In the genomic region with DNA sequence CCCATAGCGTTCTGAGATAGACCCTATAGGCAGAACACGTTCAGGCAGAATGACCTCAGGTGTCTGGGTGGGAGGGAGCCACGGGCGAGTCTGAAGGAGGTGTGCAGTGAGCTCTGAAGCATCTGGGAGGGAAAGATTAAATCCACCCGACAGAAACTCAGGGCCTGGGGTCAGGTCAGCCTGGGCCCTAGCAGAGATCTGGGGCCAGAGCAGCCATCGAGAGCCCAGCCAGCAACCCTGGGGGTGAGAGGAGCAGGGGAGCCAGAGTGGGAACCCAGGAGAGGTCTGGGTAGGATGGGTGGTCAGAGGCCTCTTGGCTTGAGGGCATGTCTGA, we compare ENCODE assay signal across 19 cellular contexts. TPM values are rescaled to one million over a fixed set of nuclear protein-coding genes. Genes with fewer than 3 reads are reported as not detected.
DNase-seq lines count a peak whose midpoint lies in the region; ATAC-seq, FAIRE-seq and TF ChIP-seq lines count a peak whose summit lies in the region.
"Had no signal": no experiment of that assay in that cellular context is flagged by ENCODE, and none has a peak within 500 bp of the region (broad histone marks: within the 10 kb centered on the region; RNA-seq: fewer than 3 reads in every experiment).

No MANE protein-coding gene starts in this region.

- FAIRE-seq in astrocyte (lab: Jason Lieb, UNC) = no peak
- FAIRE-seq: H1, RCC 7860 had no signal

- H2BK120ac ChIP-seq in mesenchymal stem cell (ENCODE audit: low read depth, low read length) = no peak overlapping the region

- peak overlapping the region; percentile 92 for H2BK15ac ChIP-seq in mesenchymal stem cell (ENCODE audit: low read depth, poor library complexity, severe bottlenecking)

- peaks cover 10% of the 10 kb centered on the region for H3K79me1 ChIP-seq in mesenchymal stem cell (replicated peaks; ENCODE audit: low read length, poor library complexity, severe bottlenecking)

- no peak overlapping the region for H3K4ac ChIP-seq in mesenchymal stem cell (ENCODE audit: low read depth in 1 of 2, low read length in 2 of 2)

- 82% methylated on average over 6 of the region's 6 CpGs for WGBS in SK-N-SH (ENCODE audit: low lambda C conversion rate)
- 91% methylated on average over 6 of the region's 6 CpGs for WGBS in mesenchymal stem cell

- ATAC-seq in SK-N-SH treated with all-trans-retinoic acid at 6 μM for 48 hours = no peak
- no peak for ATAC-seq in lower lobe of right lung
- ATAC-seq in HG03095 (IDR thresholded peaks at IDR 0.05; ENCODE audit: unreplicated experiment) = no peak

- peaks cover 48% of the 10 kb centered on the region for H3K4me1 Mint-ChIP-seq in astrocyte (ENCODE audit: low read depth, unreplicated experiment)
- H3K4me1 Mint-ChIP-seq: IgD-negative memory B cell had no signal

- CTCF ChIA-PET in SK-N-SH (lab: Yijun Ruan, JAX) = interaction anchor here (0.5 to 1.0 kb wide), 2 partner anchors 26 to 145 kb away, joined by 3 read pairs; no protein-coding TSS in a partner anchor

- no peak overlapping the region for H3K23ac ChIP-seq in mesenchymal stem cell (ENCODE audit: low read length in 2 of 2)

- H3K9ac ChIP-seq in SK-N-SH (peak overlapping the region; percentile 31; the same call in 1 of the 2 replicates), astrocyte (ENCODE audit: low read length) (peak overlapping the region; percentile 30), mesenchymal stem cell (ENCODE audit: low read length) (no peak overlapping the region)
- H3K9ac ChIP-seq: BLaER1 treated with 17β-estradiol and CSF1 and Interleukin-3, amounts not matched to agents 10 nM and 100 nM had no signal

- no peaks in the 10 kb centered on the region for H3K27me3 Mint-ChIP-seq in astrocyte (ENCODE audit: low read depth, unreplicated experiment)
- H3K27me3 Mint-ChIP-seq: IgD-negative memory B cell had no signal

- H2BK12ac ChIP-seq in mesenchymal stem cell (ENCODE audit: low read length in 2 of 2) = peak overlapping the region; percentile 29 to 95

- no peak for TF ChIP-seq RAD21 in SK-N-SH (IDR thresholded peaks at IDR 0.05; ENCODE audit: low read length)

- no peak for TF ChIP-seq EP300 in SK-N-SH (IDR thresholded peaks at IDR 0.05; ENCODE audit: borderline replicate concordance in 1 of 2, low read depth in 1 of 2, low read length in 1 of 2)

- H4K91ac ChIP-seq in mesenchymal stem cell (ENCODE audit: low read length) = peak overlapping the region; percentile 72

- H3K36me3 ChIP-seq in SK-N-SH (replicated peaks in 1 of 2; ENCODE audit: control insufficient read depth in 1 of 2, insufficient read depth in 2 of 2, low read length in 1 of 2) (no peaks in the 10 kb centered on the region), astrocyte (ENCODE audit: insufficient read depth, low read length) (no peaks in the 10 kb centered on the region), mesenchymal stem cell (ENCODE audit: control insufficient read depth in 1 of 2, insufficient read depth in 2 of 2, low read depth in 1 of 2, low read length in 2 of 2) (no peaks in the 10 kb centered on the region), tibial artery (peaks cover 0 to 4% (median 0%) of the 10 kb centered on the region in 3 donors), lower lobe of right lung (no peaks in the 10 kb centered on the region)
- H3K36me3 ChIP-seq: BLaER1 treated with 17β-estradiol and CSF1 and Interleukin-3, amounts not matched to agents 10 nM and 100 nM had no signal

- POLR2A ChIA-PET in SK-N-SH (lab: Yijun Ruan, JAX) = no interaction called here

- no peak overlapping the region for H3K14ac ChIP-seq in mesenchymal stem cell (ENCODE audit: low read length in 2 of 2)

- H4K8ac ChIP-seq in mesenchymal stem cell (ENCODE audit: low read length) = no peak overlapping the region

- H3K27ac ChIP-seq in SK-N-SH (ENCODE audit: low read depth in 2 of 2, low read length in 1 of 2) (no peak overlapping the region), astrocyte (ENCODE audit: low read depth, low read length) (peak overlapping the region; percentile 52), mesenchymal stem cell (ENCODE audit: low read length, poor library complexity, severe bottlenecking) (no peak overlapping the region), tibial artery (peak overlapping the region; percentile 89 to 92), lower lobe of right lung (no peak overlapping the region)
- H3K27ac ChIP-seq: 22Rv1; BLaER1 treated with 17β-estradiol and CSF1 and Interleukin-3, amounts not matched to agents 10 nM and 100 nM had no signal

- peak overlapping the region; percentile 14 for H3K4me3 Mint-ChIP-seq in astrocyte (ENCODE audit: unreplicated experiment)
- H3K4me3 Mint-ChIP-seq: IgD-negative memory B cell had no signal

- H3F3A ChIP-seq in SK-N-SH (replicated peaks; ENCODE audit: insufficient read depth) = peaks cover 18% of the 10 kb centered on the region

- H4K20me1 ChIP-seq in SK-N-SH (ENCODE audit: insufficient read depth) = no peaks in the 10 kb centered on the region
- H4K20me1 ChIP-seq in astrocyte (ENCODE audit: insufficient read depth, low read length) = no peaks in the 10 kb centered on the region

- H3K9me3 ChIP-seq in SK-N-SH = no peaks in the 10 kb centered on the region
- H3K9me3 ChIP-seq in astrocyte (ENCODE audit: insufficient read depth, low read depth, low read length) = no peaks in the 10 kb centered on the region
- no peaks in the 10 kb centered on the region for H3K9me3 ChIP-seq in mesenchymal stem cell (ENCODE audit: control insufficient read depth, low read length)
- H3K9me3 ChIP-seq in tibial artery = no peaks in the 10 kb centered on the region
- H3K9me3 ChIP-seq in lower lobe of right lung = no peaks in the 10 kb centered on the region
- H3K9me3 ChIP-seq: BLaER1 treated with 17β-estradiol and CSF1 and Interleukin-3, amounts not matched to agents 10 nM and 100 nM had no signal

- peak overlapping the region; percentile 66 for H3K27ac Mint-ChIP-seq in astrocyte (ENCODE audit: unreplicated experiment)

- H2AFZ ChIP-seq in SK-N-SH (ENCODE audit: low read depth) (no peak overlapping the region), astrocyte (ENCODE audit: low read depth, low read length) (no peak overlapping the region), mesenchymal stem cell (ENCODE audit: low read depth, low read length) (no peak overlapping the region)

- H3K4me3 ChIP-seq in SK-N-SH (ENCODE audit: low read depth in 2 of 2, low read length in 1 of 2) (no peak overlapping the region), astrocyte (ENCODE audit: insufficient read depth, low read depth, low read length) (no peak overlapping the region), mesenchymal stem cell (ENCODE audit: insufficient read depth in 1 of 2, low read depth in 1 of 2, low read length in 2 of 2) (no peak overlapping the region), tibial artery (no peak overlapping the region), lower lobe of right lung (no peak overlapping the region)
- H3K4me3 ChIP-seq: BLaER1 treated with 17β-estradiol and CSF1 and Interleukin-3, amounts not matched to agents 10 nM and 100 nM had no signal

- peak overlapping the region; percentile 49 to 70 for H3K18ac ChIP-seq in mesenchymal stem cell (ENCODE audit: low read depth in 1 of 2, low read length in 2 of 2)

- peak overlapping the region; percentile 85 for H2AK5ac ChIP-seq in mesenchymal stem cell (ENCODE audit: low read length, severe bottlenecking)

- H3K36me3 Mint-ChIP-seq in astrocyte (ENCODE audit: low read depth, unreplicated experiment) = peaks cover 8% of the 10 kb centered on the region

- no peak for DNase-seq in SK-N-SH
- no peak for DNase-seq in astrocyte (ENCODE audit: low read depth)
- no peak for DNase-seq in mesenchymal stem cell
- no peak for DNase-seq in tibial artery
- no peak for DNase-seq in dermis blood vessel endothelial cell
- no peak for DNase-seq in lower lobe of right lung
- DNase-seq: DMS153, NCI-H1436, NCI-H2029 treated with DMSO at 0.1 percent for 48 hours, NCI-H510A, NCI-H82, SIG-M5 had no signal

- H3K9me2 ChIP-seq in SK-N-SH = no peaks in the 10 kb centered on the region

- no peaks in the 10 kb centered on the region for H3K27me3 ChIP-seq in SK-N-SH (ENCODE audit: insufficient read depth)
- no peaks in the 10 kb centered on the region for H3K27me3 ChIP-seq in astrocyte (ENCODE audit: insufficient read depth, low read length)
- H3K27me3 ChIP-seq in mesenchymal stem cell (ENCODE audit: control insufficient read depth in 1 of 2, insufficient read depth in 1 of 2, low read length in 2 of 2) = no peaks in the 10 kb centered on the region
- H3K27me3 ChIP-seq in tibial artery = no peaks in the 10 kb centered on the region
- no peaks in the 10 kb centered on the region for H3K27me3 ChIP-seq in lower lobe of right lung (ENCODE audit: low read depth)
- H3K27me3 ChIP-seq: BLaER1 treated with 17β-estradiol and CSF1 and Interleukin-3, amounts not matched to agents 10 nM and 100 nM had no signal

- intact Hi-C loops in tibial artery (cut with DNase I; ENCODE audit: low total_unique reads) (no loop called here), lower lobe of right lung (cut with DNase I) (no loop called here)

- H3K9me3 Mint-ChIP-seq in astrocyte (ENCODE audit: unreplicated experiment) = no peaks in the 10 kb centered on the region
- H3K9me3 Mint-ChIP-seq: IgD-negative memory B cell had no signal

- H3K79me2 ChIP-seq in SK-N-SH (ENCODE audit: insufficient read depth) (peaks cover 24% of the 10 kb centered on the region), astrocyte (ENCODE audit: insufficient read depth, low read length) (peaks cover 7% of the 10 kb centered on the region)

- H3K4me2 ChIP-seq in SK-N-SH = peak overlapping the region; percentile 50; the same call in 1 of the 2 replicates
- H3K4me2 ChIP-seq in astrocyte (ENCODE audit: low read length) = peak overlapping the region; percentile 5
- no peak overlapping the region for H3K4me2 ChIP-seq in mesenchymal stem cell (ENCODE audit: low read length, poor library complexity, severe bottlenecking)
- H3K4me2 ChIP-seq: BLaER1 treated with 17β-estradiol and CSF1 and Interleukin-3, amounts not matched to agents 10 nM and 100 nM had no signal

- TF ChIP-seq CTCF in SK-N-SH (IDR thresholded peaks at IDR 0.05) = no peak
- no peak for TF ChIP-seq CTCF in astrocyte (IDR thresholded peaks at IDR 0.05; ENCODE audit: insufficient read depth, low read depth, low read length)
- TF ChIP-seq CTCF in tibial artery (IDR thresholded peaks at IDR 0.05) = no peak
- no peak for TF ChIP-seq CTCF in lower lobe of right lung (IDR thresholded peaks at IDR 0.05)

- no peak overlapping the region for H2BK5ac ChIP-seq in mesenchymal stem cell (ENCODE audit: low read depth, low read length, poor library complexity, severe bottlenecking)

- H3K4me1 ChIP-seq in SK-N-SH (ENCODE audit: control insufficient read depth in 1 of 2, insufficient read depth in 2 of 2, low read depth in 1 of 2, low read length in 1 of 2) (peaks cover 28 to 48% of the 10 kb centered on the region in 2 experiments; a peak in 3 of 4 replicates), astrocyte (ENCODE audit: insufficient read depth, low read length) (peaks cover 71% of the 10 kb centered on the region), mesenchymal stem cell (ENCODE audit: control insufficient read depth, insufficient read depth, low read depth, low read length) (peaks cover 63% of the 10 kb centered on the region), tibial artery (peaks cover 3 to 91% (median 72%) of the 10 kb centered on the region in 4 donors), lower lobe of right lung (peaks cover 45% of the 10 kb centered on the region)

RNA-seq across cellular contexts. Expression of a gene that starts 22.1 kb away (rescaled TPM):
- 7.7 and 8.5 TPM in 2 replicates for polyA plus RNA-seq in SK-N-SH (2012; rRNA removed)
- polyA plus RNA-seq in SK-N-SH (2012; cell fraction: cytosol; rRNA removed) = 3.4 and 5.6 TPM in 2 replicates
- polyA plus RNA-seq in SK-N-SH (2012; cell fraction: nucleus; rRNA removed) = 17.6 and 23.7 TPM in 2 replicates
- total RNA-seq in astrocyte = 22.3 and 25.6 TPM in 2 replicates
- 23.0 TPM for polyA plus RNA-seq in mesenchymal stem cell (2013, experiment 1 of 2)
- polyA plus RNA-seq in mesenchymal stem cell (2013, experiment 2 of 2) = 22.6 TPM
- total RNA-seq in dermis blood vessel endothelial cell = 13.8 and 19.1 TPM in 2 replicates
- 28.9 TPM for total RNA-seq in lower lobe of right lung

RNA-seq across cellular contexts. Expression of a gene that starts 29.8 kb away (rescaled TPM):
- 56.1 and 56.2 TPM in 2 replicates for polyA plus RNA-seq in SK-N-SH (2012; rRNA removed)
- polyA plus RNA-seq in SK-N-SH (2012; cell fraction: cytosol; rRNA removed) = 56.4 and 60.8 TPM in 2 replicates
- 37.9 and 42.6 TPM in 2 replicates for polyA plus RNA-seq in SK-N-SH (2012; cell fraction: nucleus; rRNA removed)
- 43.9 and 48.4 TPM in 2 replicates for total RNA-seq in astrocyte
- 49.0 TPM for polyA plus RNA-seq in mesenchymal stem cell (2013, experiment 1 of 2)
- polyA plus RNA-seq in mesenchymal stem cell (2013, experiment 2 of 2) = 48.8 TPM
- 81.7 and 138 TPM in 2 replicates for total RNA-seq in dermis blood vessel endothelial cell
- 56.5 TPM for total RNA-seq in lower lobe of right lung

RNA-seq across cellular contexts. Expression of a gene that starts 42.8 kb away (rescaled TPM):
- 0.28 and 0.35 TPM in 2 replicates for polyA plus RNA-seq in SK-N-SH (2012; rRNA removed)
- polyA plus RNA-seq in SK-N-SH (2012; cell fraction: cytosol; rRNA removed) = 0.08 and 0.17 TPM in 2 replicates
- 0.70 TPM in 2 replicates for polyA plus RNA-seq in SK-N-SH (2012; cell fraction: nucleus; rRNA removed)
- total RNA-seq in astrocyte = 26.9 and 47.8 TPM in 2 replicates
- 12.4 TPM for polyA plus RNA-seq in mesenchymal stem cell (2013, experiment 1 of 2)
- polyA plus RNA-seq in mesenchymal stem cell (2013, experiment 2 of 2) = 11.3 TPM
- 0.19 and 0.68 TPM in 2 replicates for total RNA-seq in dermis blood vessel endothelial cell
- 15.0 TPM for total RNA-seq in lower lobe of right lung
- polyA plus RNA-seq: IgD-negative memory B cell had no signal

RNA-seq across cellular contexts. Expression of a gene that starts 44.3 kb away (rescaled TPM):
- 31.7 and 36.4 TPM in 2 replicates for polyA plus RNA-seq in SK-N-SH (2012; rRNA removed)
- polyA plus RNA-seq in SK-N-SH (2012; cell fraction: cytosol; rRNA removed) = 35.0 and 35.8 TPM in 2 replicates
- polyA plus RNA-seq in SK-N-SH (2012; cell fraction: nucleus; rRNA removed) = 19.0 and 26.1 TPM in 2 replicates
- total RNA-seq in astrocyte = 15.9 and 17.0 TPM in 2 replicates
- polyA plus RNA-seq in mesenchymal stem cell (2013, experiment 1 of 2) = 21.7 TPM
- polyA plus RNA-seq in mesenchymal stem cell (2013, experiment 2 of 2) = 20.5 TPM
- total RNA-seq in dermis blood vessel endothelial cell = 23.6 and 25.2 TPM in 2 replicates
- 21.7 TPM for total RNA-seq in lower lobe of right lung

Comparison
In these comparisons a context has a peak if more than half of its experiments do, and no peak if none do; other contexts are left out.
1. H3K27ac ChIP-seq: peak in astrocyte (single experiment) and tibial artery (2 of 2); none in SK-N-SH (0 of 2), mesenchymal stem cell (single experiment) and lower lobe of right lung (single experiment).